In the genomic region with DNA sequence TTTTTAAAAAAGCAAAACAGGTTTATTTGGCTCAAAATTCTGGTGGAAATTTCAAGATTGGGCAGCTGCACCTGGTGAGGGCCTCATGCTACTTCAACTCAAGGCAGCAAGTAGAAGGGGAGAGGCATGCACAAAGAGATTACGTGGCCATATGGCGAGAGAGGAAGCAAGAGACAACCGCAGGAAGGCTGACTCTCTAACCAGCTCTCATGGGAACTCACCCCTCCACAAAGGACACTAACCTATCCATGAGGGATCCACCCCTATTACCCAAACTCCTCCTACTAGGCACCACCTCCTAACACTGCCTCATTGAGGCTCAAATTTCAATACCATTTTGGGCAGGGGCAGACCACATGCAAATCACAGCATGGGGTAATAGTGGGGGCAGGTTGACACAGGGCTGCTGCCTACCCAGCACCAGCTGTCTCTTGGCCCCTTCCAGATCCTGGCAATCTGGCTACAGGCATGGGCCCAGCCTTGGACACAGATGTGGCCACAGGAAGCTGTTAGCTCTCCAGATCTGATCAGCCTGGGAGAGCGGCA, we compare ENCODE assay signal across 1 cellular context.
TF ChIP-seq lines count a peak whose summit lies in the region.

No MANE protein-coding gene starts in this region.

TF ChIP-seq in GM12878, 131 proteins besides CTCF, POLR2A, EP300 and RAD21 (continued from another document):
- TF ChIP-seq, protein P1, sequence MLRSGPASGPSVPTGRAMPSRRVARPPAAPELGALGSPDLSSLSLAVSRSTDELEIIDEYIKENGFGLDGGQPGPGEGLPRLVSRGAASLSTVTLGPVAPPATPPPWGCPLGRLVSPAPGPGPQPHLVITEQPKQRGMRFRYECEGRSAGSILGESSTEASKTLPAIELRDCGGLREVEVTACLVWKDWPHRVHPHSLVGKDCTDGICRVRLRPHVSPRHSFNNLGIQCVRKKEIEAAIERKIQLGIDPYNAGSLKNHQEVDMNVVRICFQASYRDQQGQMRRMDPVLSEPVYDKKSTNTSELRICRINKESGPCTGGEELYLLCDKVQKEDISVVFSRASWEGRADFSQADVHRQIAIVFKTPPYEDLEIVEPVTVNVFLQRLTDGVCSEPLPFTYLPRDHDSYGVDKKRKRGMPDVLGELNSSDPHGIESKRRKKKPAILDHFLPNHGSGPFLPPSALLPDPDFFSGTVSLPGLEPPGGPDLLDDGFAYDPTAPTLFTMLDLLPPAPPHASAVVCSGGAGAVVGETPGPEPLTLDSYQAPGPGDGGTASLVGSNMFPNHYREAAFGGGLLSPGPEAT (IDR thresholded peaks at IDR 0.05; ENCODE audit: low read depth) = peak; percentile 77
- TF ChIP-seq IKZF2 (IDR thresholded peaks at IDR 0.05) = peak; percentile 68 to 74; a peak in 3 of 4 replicates
- peak; percentile 31 to 67; a peak in 2 of 4 replicates for TF ChIP-seq BHLHE40 (IDR thresholded peaks at IDR 0.05; ENCODE audit: borderline replicate concordance in 1 of 2, low read depth in 2 of 2, low read length in 1 of 2)
- peak; percentile 70; the same call in 1 of the 2 replicates for TF ChIP-seq MTA2 (IDR thresholded peaks at IDR 0.05; ENCODE audit: low read depth)
- peak; percentile 87 to 96 for TF ChIP-seq SRF (IDR thresholded peaks at IDR 0.05; ENCODE audit: low read depth in 2 of 2, low read length in 2 of 2)
- TF ChIP-seq ZBED1 (IDR thresholded peaks at IDR 0.05; ENCODE audit: borderline replicate concordance) = 0 out of 2 replicates have a peak, but pooled peaks have one; percentile 1
- peak; percentile 71 for TF ChIP-seq RAD51 (IDR thresholded peaks at IDR 0.05)
- no peak for TF ChIP-seq SMAD1 (IDR thresholded peaks at IDR 0.05; ENCODE audit: low read depth, partially characterized antibody)
- TF ChIP-seq SUZ12 (IDR thresholded peaks at IDR 0.05; ENCODE audit: unreplicated experiment) = no peak
- TF ChIP-seq RUNX3 (IDR thresholded peaks at IDR 0.05; ENCODE audit: low read length) = peak; percentile 91
- TF ChIP-seq PAX8 (IDR thresholded peaks at IDR 0.05) = 0 out of 2 replicates have a peak, but pooled peaks have one; percentile 25
- TF ChIP-seq, protein P2, sequence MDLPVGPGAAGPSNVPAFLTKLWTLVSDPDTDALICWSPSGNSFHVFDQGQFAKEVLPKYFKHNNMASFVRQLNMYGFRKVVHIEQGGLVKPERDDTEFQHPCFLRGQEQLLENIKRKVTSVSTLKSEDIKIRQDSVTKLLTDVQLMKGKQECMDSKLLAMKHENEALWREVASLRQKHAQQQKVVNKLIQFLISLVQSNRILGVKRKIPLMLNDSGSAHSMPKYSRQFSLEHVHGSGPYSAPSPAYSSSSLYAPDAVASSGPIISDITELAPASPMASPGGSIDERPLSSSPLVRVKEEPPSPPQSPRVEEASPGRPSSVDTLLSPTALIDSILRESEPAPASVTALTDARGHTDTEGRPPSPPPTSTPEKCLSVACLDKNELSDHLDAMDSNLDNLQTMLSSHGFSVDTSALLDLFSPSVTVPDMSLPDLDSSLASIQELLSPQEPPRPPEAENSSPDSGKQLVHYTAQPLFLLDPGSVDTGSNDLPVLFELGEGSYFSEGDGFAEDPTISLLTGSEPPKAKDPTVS (IDR thresholded peaks at IDR 0.05; ENCODE audit: low read depth, low read length) = no peak
- peak; percentile 13; the same call in 1 of the 2 replicates for TF ChIP-seq CREB1 (IDR thresholded peaks at IDR 0.05; ENCODE audit: low read depth)
- peak; percentile 73 for TF ChIP-seq NR2F1 (conservative IDR thresholded peaks at IDR 0.05)
- no peak for TF ChIP-seq WRNIP1 (IDR thresholded peaks at IDR 0.05; ENCODE audit: borderline replicate concordance, low read depth, low read length)
- TF ChIP-seq ZNF384 (IDR thresholded peaks at IDR 0.05; ENCODE audit: borderline replicate concordance, low read depth, low read length) = no peak
- TF ChIP-seq HDGF (IDR thresholded peaks at IDR 0.05) = peak; percentile 87
- TF ChIP-seq POU2F2 (IDR thresholded peaks at IDR 0.05; ENCODE audit: borderline replicate concordance, low read depth, low read length) = peak; percentile 99
- peak; percentile 93 for TF ChIP-seq CBX5 (IDR thresholded peaks at IDR 0.05; ENCODE audit: low read depth)
- TF ChIP-seq, protein P3, sequence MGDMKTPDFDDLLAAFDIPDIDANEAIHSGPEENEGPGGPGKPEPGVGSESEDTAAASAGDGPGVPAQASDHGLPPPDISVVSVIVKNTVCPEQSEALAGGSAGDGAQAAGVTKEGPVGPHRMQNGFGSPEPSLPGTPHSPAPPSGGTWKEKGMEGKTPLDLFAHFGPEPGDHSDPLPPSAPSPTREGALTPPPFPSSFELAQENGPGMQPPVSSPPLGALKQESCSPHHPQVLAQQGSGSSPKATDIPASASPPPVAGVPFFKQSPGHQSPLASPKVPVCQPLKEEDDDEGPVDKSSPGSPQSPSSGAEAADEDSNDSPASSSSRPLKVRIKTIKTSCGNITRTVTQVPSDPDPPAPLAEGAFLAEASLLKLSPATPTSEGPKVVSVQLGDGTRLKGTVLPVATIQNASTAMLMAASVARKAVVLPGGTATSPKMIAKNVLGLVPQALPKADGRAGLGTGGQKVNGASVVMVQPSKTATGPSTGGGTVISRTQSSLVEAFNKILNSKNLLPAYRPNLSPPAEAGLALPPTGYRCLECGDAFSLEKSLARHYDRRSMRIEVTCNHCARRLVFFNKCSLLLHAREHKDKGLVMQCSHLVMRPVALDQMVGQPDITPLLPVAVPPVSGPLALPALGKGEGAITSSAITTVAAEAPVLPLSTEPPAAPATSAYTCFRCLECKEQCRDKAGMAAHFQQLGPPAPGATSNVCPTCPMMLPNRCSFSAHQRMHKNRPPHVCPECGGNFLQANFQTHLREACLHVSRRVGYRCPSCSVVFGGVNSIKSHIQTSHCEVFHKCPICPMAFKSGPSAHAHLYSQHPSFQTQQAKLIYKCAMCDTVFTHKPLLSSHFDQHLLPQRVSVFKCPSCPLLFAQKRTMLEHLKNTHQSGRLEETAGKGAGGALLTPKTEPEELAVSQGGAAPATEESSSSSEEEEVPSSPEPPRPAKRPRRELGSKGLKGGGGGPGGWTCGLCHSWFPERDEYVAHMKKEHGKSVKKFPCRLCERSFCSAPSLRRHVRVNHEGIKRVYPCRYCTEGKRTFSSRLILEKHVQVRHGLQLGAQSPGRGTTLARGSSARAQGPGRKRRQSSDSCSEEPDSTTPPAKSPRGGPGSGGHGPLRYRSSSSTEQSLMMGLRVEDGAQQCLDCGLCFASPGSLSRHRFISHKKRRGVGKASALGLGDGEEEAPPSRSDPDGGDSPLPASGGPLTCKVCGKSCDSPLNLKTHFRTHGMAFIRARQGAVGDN (IDR thresholded peaks at IDR 0.05) = peak; percentile 96
- TF ChIP-seq SIN3A (IDR thresholded peaks at IDR 0.05; ENCODE audit: low read depth, low read length) = peak; percentile 40; the same call in 1 of the 2 replicates
- peak; percentile 59; the same call in 1 of the 2 replicates for TF ChIP-seq PAX5 (IDR thresholded peaks at IDR 0.05; ENCODE audit: borderline replicate concordance, low read depth, low read length)
- TF ChIP-seq CREM (IDR thresholded peaks at IDR 0.05; ENCODE audit: low read depth) = peak; percentile 34; the same call in 1 of the 2 replicates
- TF ChIP-seq, protein P4, sequence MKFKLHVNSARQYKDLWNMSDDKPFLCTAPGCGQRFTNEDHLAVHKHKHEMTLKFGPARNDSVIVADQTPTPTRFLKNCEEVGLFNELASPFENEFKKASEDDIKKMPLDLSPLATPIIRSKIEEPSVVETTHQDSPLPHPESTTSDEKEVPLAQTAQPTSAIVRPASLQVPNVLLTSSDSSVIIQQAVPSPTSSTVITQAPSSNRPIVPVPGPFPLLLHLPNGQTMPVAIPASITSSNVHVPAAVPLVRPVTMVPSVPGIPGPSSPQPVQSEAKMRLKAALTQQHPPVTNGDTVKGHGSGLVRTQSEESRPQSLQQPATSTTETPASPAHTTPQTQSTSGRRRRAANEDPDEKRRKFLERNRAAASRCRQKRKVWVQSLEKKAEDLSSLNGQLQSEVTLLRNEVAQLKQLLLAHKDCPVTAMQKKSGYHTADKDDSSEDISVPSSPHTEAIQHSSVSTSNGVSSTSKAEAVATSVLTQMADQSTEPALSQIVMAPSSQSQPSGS (IDR thresholded peaks at IDR 0.05; ENCODE audit: low read length) = no peak
- TF ChIP-seq BRCA1 (IDR thresholded peaks at IDR 0.05; ENCODE audit: low read depth, low read length) = no peak
- TF ChIP-seq BCL11A (IDR thresholded peaks at IDR 0.05; ENCODE audit: low read depth, low read length) = 0 out of 2 replicates have a peak, but pooled peaks have one; percentile 24
- TF ChIP-seq TBL1XR1 (IDR thresholded peaks at IDR 0.05; ENCODE audit: low read depth, low read length) = no peak
- TF ChIP-seq IKZF1 (conservative IDR thresholded peaks at IDR 0.05) = peak; percentile 14; the same call in 1 of the 2 replicates
- TF ChIP-seq YY1 (IDR thresholded peaks at IDR 0.05; ENCODE audit: low read depth, low read length) = peak; percentile 17; the same call in 1 of the 2 replicates
- TF ChIP-seq EED (IDR thresholded peaks at IDR 0.05; ENCODE audit: low read depth) = peak; percentile 35; the same call in 1 of the 2 replicates
- TF ChIP-seq, protein P5, sequence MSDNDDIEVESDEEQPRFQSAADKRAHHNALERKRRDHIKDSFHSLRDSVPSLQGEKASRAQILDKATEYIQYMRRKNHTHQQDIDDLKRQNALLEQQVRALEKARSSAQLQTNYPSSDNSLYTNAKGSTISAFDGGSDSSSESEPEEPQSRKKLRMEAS (IDR thresholded peaks at IDR 0.05; ENCODE audit: low read depth, low read length) = peak; percentile 48; the same call in 1 of the 2 replicates
- TF ChIP-seq, protein P6, sequence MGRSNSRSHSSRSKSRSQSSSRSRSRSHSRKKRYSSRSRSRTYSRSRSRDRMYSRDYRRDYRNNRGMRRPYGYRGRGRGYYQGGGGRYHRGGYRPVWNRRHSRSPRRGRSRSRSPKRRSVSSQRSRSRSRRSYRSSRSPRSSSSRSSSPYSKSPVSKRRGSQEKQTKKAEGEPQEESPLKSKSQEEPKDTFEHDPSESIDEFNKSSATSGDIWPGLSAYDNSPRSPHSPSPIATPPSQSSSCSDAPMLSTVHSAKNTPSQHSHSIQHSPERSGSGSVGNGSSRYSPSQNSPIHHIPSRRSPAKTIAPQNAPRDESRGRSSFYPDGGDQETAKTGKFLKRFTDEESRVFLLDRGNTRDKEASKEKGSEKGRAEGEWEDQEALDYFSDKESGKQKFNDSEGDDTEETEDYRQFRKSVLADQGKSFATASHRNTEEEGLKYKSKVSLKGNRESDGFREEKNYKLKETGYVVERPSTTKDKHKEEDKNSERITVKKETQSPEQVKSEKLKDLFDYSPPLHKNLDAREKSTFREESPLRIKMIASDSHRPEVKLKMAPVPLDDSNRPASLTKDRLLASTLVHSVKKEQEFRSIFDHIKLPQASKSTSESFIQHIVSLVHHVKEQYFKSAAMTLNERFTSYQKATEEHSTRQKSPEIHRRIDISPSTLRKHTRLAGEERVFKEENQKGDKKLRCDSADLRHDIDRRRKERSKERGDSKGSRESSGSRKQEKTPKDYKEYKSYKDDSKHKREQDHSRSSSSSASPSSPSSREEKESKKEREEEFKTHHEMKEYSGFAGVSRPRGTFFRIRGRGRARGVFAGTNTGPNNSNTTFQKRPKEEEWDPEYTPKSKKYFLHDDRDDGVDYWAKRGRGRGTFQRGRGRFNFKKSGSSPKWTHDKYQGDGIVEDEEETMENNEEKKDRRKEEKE (IDR thresholded peaks at IDR 0.05) = no peak
- TF ChIP-seq PML (IDR thresholded peaks at IDR 0.05; ENCODE audit: low read length) = peak; percentile 70; the same call in 1 of the 2 replicates
- no peak for TF ChIP-seq MXI1 (IDR thresholded peaks at IDR 0.05; ENCODE audit: low read depth, low read length)
- no peak for TF ChIP-seq ETV6 (conservative IDR thresholded peaks at IDR 0.05 in 1 of 2, IDR thresholded peaks at IDR 0.05 in 1 of 2; ENCODE audit: borderline replicate concordance in 1 of 2, low read depth in 1 of 2)
- 0 out of 2 replicates have a peak, but pooled peaks have one; percentile 16 for TF ChIP-seq STAT1 (conservative IDR thresholded peaks at IDR 0.05)
- 0 out of 2 replicates have a peak, but pooled peaks have one; percentile 87 for TF ChIP-seq NBN (IDR thresholded peaks at IDR 0.05)
- TF ChIP-seq ATF7 (IDR thresholded peaks at IDR 0.05; ENCODE audit: low read depth) = peak; percentile 91
- peak; percentile 71; the same call in 1 of the 2 replicates for TF ChIP-seq SPI1 (IDR thresholded peaks at IDR 0.05; ENCODE audit: borderline replicate concordance, insufficient read depth, low read depth, low read length)
TF ChIP-seq in GM12878: peak in this region for 43.
